ENCODE assay signal across 20 cellular contexts in the genomic region with DNA sequence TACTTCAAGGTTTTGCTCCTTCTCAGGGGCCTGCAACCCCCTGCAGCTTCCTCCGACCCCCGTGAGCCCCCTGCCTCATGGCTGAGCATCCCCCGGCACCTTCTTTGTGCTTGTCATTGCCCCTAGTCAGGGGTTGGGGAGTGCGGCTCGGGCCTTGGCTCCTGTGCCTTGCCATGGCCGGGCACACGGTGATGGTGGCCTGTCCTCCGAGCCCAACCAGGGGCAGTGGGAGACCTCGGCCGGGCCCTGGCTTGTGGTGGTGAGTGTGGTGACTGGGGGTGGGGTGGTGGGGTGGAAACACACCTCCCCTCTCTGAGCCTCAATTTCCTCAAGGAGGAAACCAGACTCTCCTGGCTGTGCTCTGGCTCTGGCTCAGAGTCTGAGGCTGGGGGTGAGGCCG. TPM values are rescaled to one million over a fixed set of nuclear protein-coding genes. Genes with fewer than 3 reads are reported as not detected.
DNase-seq lines count a peak whose midpoint lies in the region; ATAC-seq and TF ChIP-seq lines count a peak whose summit lies in the region.
"Had no signal": no experiment of that assay in that cellular context is flagged by ENCODE, and none has a peak within 500 bp of the region (broad histone marks: within the 10 kb centered on the region; RNA-seq: fewer than 3 reads in every experiment).

No MANE protein-coding gene starts in this region.

- TF ChIP-seq POLR2A in spleen (IDR thresholded peaks at IDR 0.05), result no peak

- H3K9me3 Mint-ChIP-seq in activated CD8-positive, alpha-beta memory T cell treated with anti-CD3 and anti-CD28 coated beads, Interleukin-2, amount 10 ng/mL, durations not matched to agents 7 days and 5 days (ENCODE audit: low read depth), result no peaks in the 10 kb centered on the region
- H3K9me3 Mint-ChIP-seq: CD14-positive monocyte had no signal

- no peak overlapping the region for H3K4me3 Mint-ChIP-seq in activated CD8-positive, alpha-beta memory T cell treated with anti-CD3 and anti-CD28 coated beads, Interleukin-2, amount 10 ng/mL, durations not matched to agents 7 days and 5 days
- H3K4me3 Mint-ChIP-seq: CD14-positive monocyte had no signal

- H3K4me3 ChIP-seq in left ventricle myocardium inferior (no peak overlapping the region), spleen (no peak overlapping the region)
- H3K4me3 ChIP-seq: HAP-1, MG63 had no signal

- CTCF ChIA-PET in activated CD8-positive, alpha-beta memory T cell treated with anti-CD3 and anti-CD28 coated beads, Interleukin-2, amount 10 ng/mL, durations not matched to agents 7 days and 5 days (lab: Charles Lee), result no interaction called here

- H3K36me3 Mint-ChIP-seq in activated CD8-positive, alpha-beta memory T cell treated with anti-CD3 and anti-CD28 coated beads, Interleukin-2, amount 10 ng/mL, durations not matched to agents 7 days and 5 days, result no peaks in the 10 kb centered on the region
- H3K36me3 Mint-ChIP-seq: CD14-positive monocyte had no signal

- no peaks in the 10 kb centered on the region for H3K9me3 ChIP-seq in left ventricle myocardium inferior (replicated peaks)
- no peaks in the 10 kb centered on the region for H3K9me3 ChIP-seq in spleen
- H3K9me3 ChIP-seq: HAP-1, MG63 had no signal

- H3K27me3 Mint-ChIP-seq in activated CD8-positive, alpha-beta memory T cell treated with anti-CD3 and anti-CD28 coated beads, Interleukin-2, amount 10 ng/mL, durations not matched to agents 7 days and 5 days, result peaks cover 8% of the 10 kb centered on the region

- 60 to 76% (median 68%) methylated on average over 8 to 11 of the region's 11 CpGs for WGBS in spleen, 5 donors

- intact Hi-C loops in left ventricle myocardium inferior (cut with micrococcal nuclease) (no loop called here), spleen (cut with DNase I; ENCODE audit: low total_unique reads) (no loop called here)

- peaks cover 5% of the 10 kb centered on the region for H3K4me1 ChIP-seq in left ventricle myocardium inferior
- peaks cover 0 to 20% (median 3%) of the 10 kb centered on the region in 6 donors for H3K4me1 ChIP-seq in spleen
- H3K4me1 ChIP-seq: HAP-1 had no signal

- peak; percentile 33 for DNase-seq in activated CD8-positive, alpha-beta memory T cell treated with anti-CD3 and anti-CD28 coated beads, Interleukin-2, amount 10 ng/mL, durations not matched to agents 7 days and 5 days
- no peak for DNase-seq in activated CD8-positive, alpha-beta memory T cell treated with anti-CD3 and anti-CD28 coated beads, Interleukin-2, amount 50 U/mL, for 4 hours
- DNase-seq in GM13976 (ENCODE audit: low spot score) (peak; percentile 7), left ventricle myocardium inferior (peak; percentile 6), spleen (peak; percentile 63), GF-D8 (lab: John Stamatoyannopoulos, UW) (no peak), HUDEP-2 (lab: John Stamatoyannopoulos, UW; ENCODE audit: unreplicated experiment in 76 of 76) (no peak)
- DNase-seq: COR-L47, DMS153, IMR-90, Karpas-422, MG63, NCI-H1092, NCI-H146, NCI-H510A treated with DMSO at 0.1 percent for 48 hours, NCI-H82 had no signal

- H3K27ac ChIP-seq in left ventricle myocardium inferior (replicated peaks), result no peak overlapping the region
- no peak overlapping the region for H3K27ac ChIP-seq in spleen

- TF ChIP-seq CTCF in GM13976 (IDR thresholded peaks at IDR 0.05; ENCODE audit: borderline replicate concordance, control extremely low read depth, extremely low read depth, insufficient read depth, missing control alignments) (no peak), left ventricle myocardium inferior (IDR thresholded peaks at IDR 0.05; ENCODE audit: borderline replicate concordance) (no peak), spleen (IDR thresholded peaks at IDR 0.05 in 8 of 11, conservative IDR thresholded peaks at IDR 0.05 in 3 of 11) (no peak)

- ATAC-seq in activated CD8-positive, alpha-beta memory T cell treated with anti-CD3 and anti-CD28 coated beads, Interleukin-2, amount 10 ng/mL, durations not matched to agents 7 days and 5 days, result no peak
- no peak for ATAC-seq in HG02610 (IDR thresholded peaks at IDR 0.05; ENCODE audit: unreplicated experiment)

- peaks cover 4% of the 10 kb centered on the region for H3K4me1 Mint-ChIP-seq in activated CD8-positive, alpha-beta memory T cell treated with anti-CD3 and anti-CD28 coated beads, Interleukin-2, amount 10 ng/mL, durations not matched to agents 7 days and 5 days

- H3K27ac Mint-ChIP-seq in activated CD8-positive, alpha-beta memory T cell treated with anti-CD3 and anti-CD28 coated beads, Interleukin-2, amount 10 ng/mL, durations not matched to agents 7 days and 5 days, result no peak overlapping the region
- H3K27ac Mint-ChIP-seq: CD14-positive monocyte had no signal

- H3K36me3 ChIP-seq in left ventricle myocardium inferior (no peaks in the 10 kb centered on the region), spleen (no peaks in the 10 kb centered on the region)
- H3K36me3 ChIP-seq: HAP-1, MG63 had no signal

- in situ Hi-C loops in GM13976 (cut with MboI; ENCODE audit: low sequenced_read_pairs, unreplicated experiment), result no loop called here

- peaks cover 96% of the 10 kb centered on the region for H3K27me3 ChIP-seq in left ventricle myocardium inferior (ENCODE audit: low read depth)
- peaks cover 0 to 88% (median 8%) of the 10 kb centered on the region in 7 donors for H3K27me3 ChIP-seq in spleen (replicated peaks in 1 of 7)
- H3K27me3 ChIP-seq: MG63 had no signal

RNA-seq across cellular contexts. Expression of a gene that starts 1.5 kb away (rescaled TPM):
- total RNA-seq in activated CD8-positive, alpha-beta memory T cell treated with anti-CD3 and anti-CD28 coated beads, Interleukin-2, amount 10 ng/mL, durations not matched to agents 7 days and 5 days, result not detected
- total RNA-seq in left ventricle myocardium inferior, result not detected
- total RNA-seq in spleen, result not detected
- polyA plus RNA-seq in spleen, result not detected
- total RNA-seq: HT-29, IMR-90 had no signal
- polyA plus RNA-seq: CD14-positive monocyte, IMR-90 had no signal

RNA-seq across cellular contexts. Expression of a gene that starts 12.1 kb away (rescaled TPM):
- not detected for total RNA-seq in activated CD8-positive, alpha-beta memory T cell treated with anti-CD3 and anti-CD28 coated beads, Interleukin-2, amount 10 ng/mL, durations not matched to agents 7 days and 5 days
- 0.36 TPM for total RNA-seq in left ventricle myocardium inferior
- 1 to 10 TPM in 2 of 7 donors, under 1 TPM in 2, not detected in 3; 0.41 to 1.9 (median 1.2) TPM for total RNA-seq in spleen
- not detected for polyA plus RNA-seq in spleen
- total RNA-seq: IMR-90 had no signal
- polyA plus RNA-seq: CD14-positive monocyte, IMR-90 had no signal

RNA-seq across cellular contexts. Expression of a gene that starts 55.0 kb away (rescaled TPM):
- 1 to 10 TPM; 2.5 to 2.6 TPM for total RNA-seq in activated CD8-positive, alpha-beta memory T cell treated with anti-CD3 and anti-CD28 coated beads, Interleukin-2, amount 10 ng/mL, durations not matched to agents 7 days and 5 days
- total RNA-seq in left ventricle myocardium inferior (11.4 TPM), spleen (10 to 100 TPM; 37.2 to 91.2 (median 73.3) TPM)
- polyA plus RNA-seq in spleen, result 10 to 100 TPM in 2 of 3 donors, 1 to 10 TPM in 1; 5.1 to 21.6 (median 10.7) TPM

Comparison
In these comparisons a context has a peak if more than half of its experiments do, and no peak if none do; other contexts are left out.
1. DNase-seq: peak in activated CD8-positive, alpha-beta memory T cell treated with anti-CD3 and anti-CD28 coated beads, Interleukin-2, amount 10 ng/mL, durations not matched to agents 7 days and 5 days (single experiment), GM13976 (single experiment), left ventricle myocardium inferior (single experiment) and spleen (single experiment); none in activated CD8-positive, alpha-beta memory T cell treated with anti-CD3 and anti-CD28 coated beads, Interleukin-2, amount 50 U/mL, for 4 hours (single experiment), GF-D8 (single experiment) and HUDEP-2 (0 of 76).